ENCODE assay signal across 1 cellular context in the genomic region with DNA sequence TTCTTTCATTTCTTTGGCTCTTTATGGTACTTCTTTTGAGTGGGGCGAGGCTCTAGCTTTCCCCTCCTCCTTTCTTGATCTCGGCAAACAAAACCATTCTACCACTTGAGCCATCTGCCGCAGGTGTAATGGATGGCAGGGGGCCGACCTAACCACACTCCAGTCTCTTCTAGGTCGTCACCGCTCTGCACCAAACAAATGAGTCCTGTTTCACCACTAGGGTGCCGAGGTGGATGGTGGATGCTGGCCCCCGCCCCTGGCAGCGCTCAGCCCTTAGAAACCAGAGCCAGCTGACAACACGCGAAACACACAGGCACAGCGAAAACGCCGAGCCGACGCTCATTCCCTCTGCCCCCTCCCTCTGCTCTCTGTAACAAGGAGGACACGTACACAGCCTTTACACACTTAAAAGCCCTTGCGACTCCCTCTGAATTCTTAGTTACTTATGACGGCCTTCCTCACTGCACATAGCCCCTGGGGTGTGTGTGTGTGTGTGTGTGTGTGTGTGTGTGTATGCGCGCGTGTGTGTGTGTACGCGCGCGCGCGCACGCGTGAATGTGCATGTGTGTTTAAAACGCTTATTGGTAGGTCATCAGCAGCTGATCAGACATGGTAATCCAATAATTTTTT.
A peak's percentile ranks its signal among the peaks of the same experiment; 100 is the strongest.
TF ChIP-seq lines count a peak whose summit lies in the region.

No MANE protein-coding gene starts in this region.

TF ChIP-seq in HEK293, 187 proteins besides CTCF, POLR2A, EP300 and RAD21 (continued from another document and continues in another):
- TF ChIP-seq, protein P1, sequence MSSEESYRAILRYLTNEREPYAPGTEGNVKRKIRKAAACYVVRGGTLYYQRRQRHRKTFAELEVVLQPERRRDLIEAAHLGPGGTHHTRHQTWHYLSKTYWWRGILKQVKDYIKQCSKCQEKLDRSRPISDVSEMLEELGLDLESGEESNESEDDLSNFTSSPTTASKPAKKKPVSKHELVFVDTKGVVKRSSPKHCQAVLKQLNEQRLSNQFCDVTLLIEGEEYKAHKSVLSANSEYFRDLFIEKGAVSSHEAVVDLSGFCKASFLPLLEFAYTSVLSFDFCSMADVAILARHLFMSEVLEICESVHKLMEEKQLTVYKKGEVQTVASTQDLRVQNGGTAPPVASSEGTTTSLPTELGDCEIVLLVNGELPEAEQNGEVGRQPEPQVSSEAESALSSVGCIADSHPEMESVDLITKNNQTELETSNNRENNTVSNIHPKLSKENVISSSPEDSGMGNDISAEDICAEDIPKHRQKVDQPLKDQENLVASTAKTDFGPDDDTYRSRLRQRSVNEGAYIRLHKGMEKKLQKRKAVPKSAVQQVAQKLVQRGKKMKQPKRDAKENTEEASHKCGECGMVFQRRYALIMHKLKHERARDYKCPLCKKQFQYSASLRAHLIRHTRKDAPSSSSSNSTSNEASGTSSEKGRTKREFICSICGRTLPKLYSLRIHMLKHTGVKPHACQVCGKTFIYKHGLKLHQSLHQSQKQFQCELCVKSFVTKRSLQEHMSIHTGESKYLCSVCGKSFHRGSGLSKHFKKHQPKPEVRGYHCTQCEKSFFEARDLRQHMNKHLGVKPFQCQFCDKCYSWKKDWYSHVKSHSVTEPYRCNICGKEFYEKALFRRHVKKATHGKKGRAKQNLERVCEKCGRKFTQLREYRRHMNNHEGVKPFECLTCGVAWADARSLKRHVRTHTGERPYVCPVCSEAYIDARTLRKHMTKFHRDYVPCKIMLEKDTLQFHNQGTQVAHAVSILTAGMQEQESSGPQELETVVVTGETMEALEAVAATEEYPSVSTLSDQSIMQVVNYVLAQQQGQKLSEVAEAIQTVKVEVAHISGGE (tag by site-specific recombination; conservative IDR thresholded peaks at IDR 0.05; ENCODE audit: low read depth): no peak
- TF ChIP-seq ZNF350 (tag by site-specific recombination; IDR thresholded peaks at IDR 0.05) (no peak), SALL2 (tag by site-specific recombination; IDR thresholded peaks at IDR 0.05; ENCODE audit: borderline replicate concordance) (no peak), ZNF23 (tag by site-specific recombination; IDR thresholded peaks at IDR 0.05; ENCODE audit: borderline replicate concordance) (no peak), ZNF48 (tag by site-specific recombination; IDR thresholded peaks at IDR 0.05) (no peak), GLI4 (tag by site-specific recombination; IDR thresholded peaks at IDR 0.05) (0 out of 2 replicates have a peak, but pooled peaks have one; percentile 59), PRDM1 (tag by site-specific recombination; IDR thresholded peaks at IDR 0.05) (no peak; the same call in 1 of the 2 replicates), ZFP37 (tag by site-specific recombination; IDR thresholded peaks at IDR 0.05) (peak; percentile 94), ZNF600 (tag by site-specific recombination; IDR thresholded peaks at IDR 0.05) (peak; percentile 94), ZNF423 (tag by site-specific recombination; IDR thresholded peaks at IDR 0.05) (no peak), ZNF837 (tag by site-specific recombination; IDR thresholded peaks at IDR 0.05) (no peak), ZNF335 (tag by site-specific recombination; conservative IDR thresholded peaks at IDR 0.05) (peak; percentile 85), ZXDB (tag by site-specific recombination; IDR thresholded peaks at IDR 0.05) (peak; percentile 89), IKZF3 (tag by site-specific recombination; IDR thresholded peaks at IDR 0.05) (no peak), ZNF677 (tag by site-specific recombination; IDR thresholded peaks at IDR 0.05) (no peak), ZNF19 (tag by site-specific recombination; IDR thresholded peaks at IDR 0.05; ENCODE audit: low read depth) (no peak), ZNF146 (tag by site-specific recombination; IDR thresholded peaks at IDR 0.05) (peak; percentile 29; the same call in 1 of the 2 replicates), ZFP69B (tag by site-specific recombination; IDR thresholded peaks at IDR 0.05) (no peak), KLF9 (tag by site-specific recombination; IDR thresholded peaks at IDR 0.05; ENCODE audit: low read depth) (peak; percentile 21; the same call in 1 of the 2 replicates), REPIN1 (tag by site-specific recombination; IDR thresholded peaks at IDR 0.05; ENCODE audit: low read depth) (no peak), ZNF10 (tag by site-specific recombination; IDR thresholded peaks at IDR 0.05) (no peak), ZBTB17 (tag by site-specific recombination; IDR thresholded peaks at IDR 0.05) (peak; percentile 92), ZNF529 (tag by site-specific recombination; IDR thresholded peaks at IDR 0.05; ENCODE audit: insufficient replicate concordance) (no peak), ZNF768 (tag by site-specific recombination; IDR thresholded peaks at IDR 0.05) (peak; percentile 93; the same call in 1 of the 2 replicates), ZBTB7A (tag by site-specific recombination; IDR thresholded peaks at IDR 0.05; ENCODE audit: low read depth) (no peak), ZNF544 (tag by site-specific recombination; IDR thresholded peaks at IDR 0.05) (no peak), KLF7 (tag by site-specific recombination; IDR thresholded peaks at IDR 0.05; ENCODE audit: borderline replicate concordance) (no peak), ZNF184 (tag by site-specific recombination; IDR thresholded peaks at IDR 0.05) (no peak), ZNF341 (tag by site-specific recombination; IDR thresholded peaks at IDR 0.05; ENCODE audit: low read depth) (peak; percentile 90), ZNF549 (tag by site-specific recombination; IDR thresholded peaks at IDR 0.05) (no peak), ZNF223 (tag by site-specific recombination; IDR thresholded peaks at IDR 0.05) (no peak), ZNF292 (tag by site-specific recombination; IDR thresholded peaks at IDR 0.05; ENCODE audit: borderline replicate concordance, low read depth) (no peak), ZNF530 (tag by site-specific recombination; IDR thresholded peaks at IDR 0.05; ENCODE audit: low read depth) (no peak), ZNF2 (tag by site-specific recombination; IDR thresholded peaks at IDR 0.05) (peak; percentile 92)
- TF ChIP-seq, protein P2, sequence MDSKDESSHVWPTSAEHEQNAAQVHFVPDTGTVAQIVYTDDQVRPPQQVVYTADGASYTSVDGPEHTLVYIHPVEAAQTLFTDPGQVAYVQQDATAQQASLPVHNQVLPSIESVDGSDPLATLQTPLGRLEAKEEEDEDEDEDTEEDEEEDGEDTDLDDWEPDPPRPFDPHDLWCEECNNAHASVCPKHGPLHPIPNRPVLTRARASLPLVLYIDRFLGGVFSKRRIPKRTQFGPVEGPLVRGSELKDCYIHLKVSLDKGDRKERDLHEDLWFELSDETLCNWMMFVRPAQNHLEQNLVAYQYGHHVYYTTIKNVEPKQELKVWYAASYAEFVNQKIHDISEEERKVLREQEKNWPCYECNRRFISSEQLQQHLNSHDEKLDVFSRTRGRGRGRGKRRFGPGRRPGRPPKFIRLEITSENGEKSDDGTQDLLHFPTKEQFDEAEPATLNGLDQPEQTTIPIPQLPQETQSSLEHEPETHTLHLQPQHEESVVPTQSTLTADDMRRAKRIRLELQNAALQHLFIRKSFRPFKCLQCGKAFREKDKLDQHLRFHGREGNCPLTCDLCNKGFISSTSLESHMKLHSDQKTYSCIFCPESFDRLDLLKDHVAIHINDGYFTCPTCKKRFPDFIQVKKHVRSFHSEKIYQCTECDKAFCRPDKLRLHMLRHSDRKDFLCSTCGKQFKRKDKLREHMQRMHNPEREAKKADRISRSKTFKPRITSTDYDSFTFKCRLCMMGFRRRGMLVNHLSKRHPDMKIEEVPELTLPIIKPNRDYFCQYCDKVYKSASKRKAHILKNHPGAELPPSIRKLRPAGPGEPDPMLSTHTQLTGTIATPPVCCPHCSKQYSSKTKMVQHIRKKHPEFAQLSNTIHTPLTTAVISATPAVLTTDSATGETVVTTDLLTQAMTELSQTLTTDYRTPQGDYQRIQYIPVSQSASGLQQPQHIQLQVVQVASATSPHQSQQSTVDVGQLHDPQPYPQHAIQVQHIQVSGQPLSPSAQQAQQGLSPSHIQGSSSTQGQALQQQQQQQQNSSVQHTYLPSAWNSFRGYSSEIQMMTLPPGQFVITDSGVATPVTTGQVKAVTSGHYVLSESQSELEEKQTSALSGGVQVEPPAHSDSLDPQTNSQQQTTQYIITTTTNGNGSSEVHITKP (tag by site-specific recombination; IDR thresholded peaks at IDR 0.05): peak; percentile 56; the same call in 1 of the 2 replicates
- TF ChIP-seq, protein P3, sequence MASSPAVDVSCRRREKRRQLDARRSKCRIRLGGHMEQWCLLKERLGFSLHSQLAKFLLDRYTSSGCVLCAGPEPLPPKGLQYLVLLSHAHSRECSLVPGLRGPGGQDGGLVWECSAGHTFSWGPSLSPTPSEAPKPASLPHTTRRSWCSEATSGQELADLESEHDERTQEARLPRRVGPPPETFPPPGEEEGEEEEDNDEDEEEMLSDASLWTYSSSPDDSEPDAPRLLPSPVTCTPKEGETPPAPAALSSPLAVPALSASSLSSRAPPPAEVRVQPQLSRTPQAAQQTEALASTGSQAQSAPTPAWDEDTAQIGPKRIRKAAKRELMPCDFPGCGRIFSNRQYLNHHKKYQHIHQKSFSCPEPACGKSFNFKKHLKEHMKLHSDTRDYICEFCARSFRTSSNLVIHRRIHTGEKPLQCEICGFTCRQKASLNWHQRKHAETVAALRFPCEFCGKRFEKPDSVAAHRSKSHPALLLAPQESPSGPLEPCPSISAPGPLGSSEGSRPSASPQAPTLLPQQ (tag by site-specific recombination; IDR thresholded peaks at IDR 0.05): peak; percentile 41; the same call in 1 of the 2 replicates
- TF ChIP-seq, protein P4, sequence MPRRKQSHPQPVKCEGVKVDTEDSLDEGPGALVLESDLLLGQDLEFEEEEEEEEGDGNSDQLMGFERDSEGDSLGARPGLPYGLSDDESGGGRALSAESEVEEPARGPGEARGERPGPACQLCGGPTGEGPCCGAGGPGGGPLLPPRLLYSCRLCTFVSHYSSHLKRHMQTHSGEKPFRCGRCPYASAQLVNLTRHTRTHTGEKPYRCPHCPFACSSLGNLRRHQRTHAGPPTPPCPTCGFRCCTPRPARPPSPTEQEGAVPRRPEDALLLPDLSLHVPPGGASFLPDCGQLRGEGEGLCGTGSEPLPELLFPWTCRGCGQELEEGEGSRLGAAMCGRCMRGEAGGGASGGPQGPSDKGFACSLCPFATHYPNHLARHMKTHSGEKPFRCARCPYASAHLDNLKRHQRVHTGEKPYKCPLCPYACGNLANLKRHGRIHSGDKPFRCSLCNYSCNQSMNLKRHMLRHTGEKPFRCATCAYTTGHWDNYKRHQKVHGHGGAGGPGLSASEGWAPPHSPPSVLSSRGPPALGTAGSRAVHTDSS (tag by site-specific recombination; IDR thresholded peaks at IDR 0.05): no peak
- TF ChIP-seq, protein P5, sequence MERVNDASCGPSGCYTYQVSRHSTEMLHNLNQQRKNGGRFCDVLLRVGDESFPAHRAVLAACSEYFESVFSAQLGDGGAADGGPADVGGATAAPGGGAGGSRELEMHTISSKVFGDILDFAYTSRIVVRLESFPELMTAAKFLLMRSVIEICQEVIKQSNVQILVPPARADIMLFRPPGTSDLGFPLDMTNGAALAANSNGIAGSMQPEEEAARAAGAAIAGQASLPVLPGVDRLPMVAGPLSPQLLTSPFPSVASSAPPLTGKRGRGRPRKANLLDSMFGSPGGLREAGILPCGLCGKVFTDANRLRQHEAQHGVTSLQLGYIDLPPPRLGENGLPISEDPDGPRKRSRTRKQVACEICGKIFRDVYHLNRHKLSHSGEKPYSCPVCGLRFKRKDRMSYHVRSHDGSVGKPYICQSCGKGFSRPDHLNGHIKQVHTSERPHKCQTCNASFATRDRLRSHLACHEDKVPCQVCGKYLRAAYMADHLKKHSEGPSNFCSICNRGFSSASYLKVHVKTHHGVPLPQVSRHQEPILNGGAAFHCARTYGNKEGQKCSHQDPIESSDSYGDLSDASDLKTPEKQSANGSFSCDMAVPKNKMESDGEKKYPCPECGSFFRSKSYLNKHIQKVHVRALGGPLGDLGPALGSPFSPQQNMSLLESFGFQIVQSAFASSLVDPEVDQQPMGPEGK (tag by site-specific recombination; IDR thresholded peaks at IDR 0.05): peak; percentile 76
- TF ChIP-seq, protein P6, sequence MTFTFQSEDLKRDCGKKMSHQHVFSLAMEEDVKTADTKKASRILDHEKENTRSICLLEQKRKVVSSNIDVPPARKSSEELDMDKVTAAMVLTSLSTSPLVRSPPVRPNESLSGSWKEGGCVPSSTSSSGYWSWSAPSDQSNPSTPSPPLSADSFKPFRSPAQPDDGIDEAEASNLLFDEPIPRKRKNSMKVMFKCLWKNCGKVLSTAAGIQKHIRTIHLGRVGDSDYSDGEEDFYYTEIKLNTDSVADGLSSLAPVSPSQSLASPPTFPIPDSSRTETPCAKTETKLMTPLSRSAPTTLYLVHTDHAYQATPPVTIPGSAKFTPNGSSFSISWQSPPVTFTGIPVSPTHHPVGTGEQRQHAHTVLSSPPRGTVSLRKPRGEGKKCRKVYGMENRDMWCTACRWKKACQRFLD (tag by site-specific recombination; IDR thresholded peaks at IDR 0.05): no peak
- TF ChIP-seq, protein P7, sequence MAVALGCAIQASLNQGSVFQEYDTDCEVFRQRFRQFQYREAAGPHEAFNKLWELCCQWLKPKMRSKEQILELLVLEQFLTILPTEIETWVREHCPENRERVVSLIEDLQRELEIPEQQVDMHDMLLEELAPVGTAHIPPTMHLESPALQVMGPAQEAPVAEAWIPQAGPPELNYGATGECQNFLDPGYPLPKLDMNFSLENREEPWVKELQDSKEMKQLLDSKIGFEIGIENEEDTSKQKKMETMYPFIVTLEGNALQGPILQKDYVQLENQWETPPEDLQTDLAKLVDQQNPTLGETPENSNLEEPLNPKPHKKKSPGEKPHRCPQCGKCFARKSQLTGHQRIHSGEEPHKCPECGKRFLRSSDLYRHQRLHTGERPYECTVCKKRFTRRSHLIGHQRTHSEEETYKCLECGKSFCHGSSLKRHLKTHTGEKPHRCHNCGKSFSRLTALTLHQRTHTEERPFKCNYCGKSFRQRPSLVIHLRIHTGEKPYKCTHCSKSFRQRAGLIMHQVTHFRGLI (tag by site-specific recombination; IDR thresholded peaks at IDR 0.05): no peak
- TF ChIP-seq, protein P8, sequence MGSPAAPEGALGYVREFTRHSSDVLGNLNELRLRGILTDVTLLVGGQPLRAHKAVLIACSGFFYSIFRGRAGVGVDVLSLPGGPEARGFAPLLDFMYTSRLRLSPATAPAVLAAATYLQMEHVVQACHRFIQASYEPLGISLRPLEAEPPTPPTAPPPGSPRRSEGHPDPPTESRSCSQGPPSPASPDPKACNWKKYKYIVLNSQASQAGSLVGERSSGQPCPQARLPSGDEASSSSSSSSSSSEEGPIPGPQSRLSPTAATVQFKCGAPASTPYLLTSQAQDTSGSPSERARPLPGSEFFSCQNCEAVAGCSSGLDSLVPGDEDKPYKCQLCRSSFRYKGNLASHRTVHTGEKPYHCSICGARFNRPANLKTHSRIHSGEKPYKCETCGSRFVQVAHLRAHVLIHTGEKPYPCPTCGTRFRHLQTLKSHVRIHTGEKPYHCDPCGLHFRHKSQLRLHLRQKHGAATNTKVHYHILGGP (tag by site-specific recombination; IDR thresholded peaks at IDR 0.05): no peak
- TF ChIP-seq, protein P9, sequence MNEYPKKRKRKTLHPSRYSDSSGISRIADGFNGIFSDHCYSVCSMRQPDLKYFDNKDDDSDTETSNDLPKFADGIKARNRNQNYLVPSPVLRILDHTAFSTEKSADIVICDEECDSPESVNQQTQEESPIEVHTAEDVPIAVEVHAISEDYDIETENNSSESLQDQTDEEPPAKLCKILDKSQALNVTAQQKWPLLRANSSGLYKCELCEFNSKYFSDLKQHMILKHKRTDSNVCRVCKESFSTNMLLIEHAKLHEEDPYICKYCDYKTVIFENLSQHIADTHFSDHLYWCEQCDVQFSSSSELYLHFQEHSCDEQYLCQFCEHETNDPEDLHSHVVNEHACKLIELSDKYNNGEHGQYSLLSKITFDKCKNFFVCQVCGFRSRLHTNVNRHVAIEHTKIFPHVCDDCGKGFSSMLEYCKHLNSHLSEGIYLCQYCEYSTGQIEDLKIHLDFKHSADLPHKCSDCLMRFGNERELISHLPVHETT (tag by site-specific recombination; IDR thresholded peaks at IDR 0.05): no peak
